In the genomic region with DNA sequence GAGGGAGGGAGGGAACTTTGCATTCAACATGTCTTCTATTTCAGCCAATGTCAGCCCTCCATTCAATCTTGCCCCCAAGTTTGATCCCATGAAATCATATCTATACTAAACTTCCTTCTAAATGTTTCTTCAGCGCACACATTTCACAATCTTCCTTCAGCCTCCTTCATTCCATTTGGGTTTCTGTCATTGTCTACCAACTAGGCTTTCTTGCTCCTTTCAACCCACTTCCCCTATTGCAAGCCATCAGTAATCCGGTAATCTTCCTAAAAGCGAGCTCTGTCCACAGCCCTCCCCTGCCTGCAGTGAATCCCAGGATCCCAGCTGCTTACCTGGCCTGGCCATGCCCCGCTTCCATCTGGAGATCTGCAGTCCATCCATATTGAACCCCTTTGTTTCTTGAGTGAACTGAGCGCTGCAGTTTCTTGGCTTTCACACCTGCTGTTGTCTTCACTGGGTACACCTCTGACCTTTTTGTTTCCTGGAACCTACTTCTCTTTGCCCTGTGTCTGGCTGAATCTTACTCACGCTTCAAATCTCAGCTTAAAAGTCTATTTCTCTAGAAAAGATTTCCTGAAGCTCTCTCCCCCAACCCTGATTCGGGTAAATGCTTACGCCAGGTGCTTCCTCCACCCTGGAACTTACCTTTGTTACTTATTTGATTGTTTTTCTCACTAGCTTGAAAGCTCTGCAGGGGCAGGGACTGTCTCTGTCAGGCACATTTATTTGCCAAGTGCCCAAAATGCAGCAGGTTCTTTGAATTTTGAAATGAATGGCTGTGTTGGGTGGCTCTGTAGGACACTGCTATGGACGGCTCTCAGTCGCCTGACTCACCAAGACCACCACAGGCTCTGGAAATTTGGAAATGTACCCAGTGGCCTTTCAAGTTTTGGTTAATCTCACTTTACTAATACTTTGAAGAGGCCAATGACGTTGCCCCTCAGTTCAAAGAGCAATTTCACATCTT, we compare ENCODE assay signal across 14 cellular contexts. TPM values are rescaled to one million over a fixed set of nuclear protein-coding genes. Genes with fewer than 3 reads are reported as not detected.
DNase-seq lines count a peak whose midpoint lies in the region; ATAC-seq, FAIRE-seq and TF ChIP-seq lines count a peak whose summit lies in the region.
"Had no signal": no experiment of that assay in that cellular context is flagged by ENCODE, and none has a peak within 500 bp of the region (broad histone marks: within the 10 kb centered on the region; RNA-seq: fewer than 3 reads in every experiment).

No MANE protein-coding gene starts in this region.

- H4K91ac ChIP-seq in H1 (replicated peaks; ENCODE audit: insufficient read length, low read length) (no peak overlapping the region), trophoblast cell (ENCODE audit: low read depth, low read length) (no peak overlapping the region)

- no peak overlapping the region for H4K5ac ChIP-seq in H1 (ENCODE audit: insufficient read length, low read depth, low read length)

- FAIRE-seq in H1 (lab: Jason Lieb, UNC) (no peak), small intestine (lab: Jason Lieb, UNC) (no peak)
- FAIRE-seq: bronchial epithelial cell, endothelial cell of umbilical vein, pancreas had no signal

- H3K27me3 ChIP-seq in CD8-positive, alpha-beta T cell (ENCODE audit: insufficient read depth, low read length) = no peaks in the 10 kb centered on the region
- H3K27me3 ChIP-seq in H1 (replicated peaks in 1 of 4; ENCODE audit: control insufficient read depth in 3 of 4, extremely low read depth in 1 of 4, insufficient read depth in 3 of 4, low read length in 3 of 4) = no peaks in the 10 kb centered on the region; a peak in 1 of 7 replicates
- H3K27me3 ChIP-seq in GM23248 (replicated peaks; ENCODE audit: insufficient read depth) = no peaks in the 10 kb centered on the region
- no peaks in the 10 kb centered on the region for H3K27me3 ChIP-seq in trophoblast cell (ENCODE audit: insufficient read depth, low read length)
- no peaks in the 10 kb centered on the region for H3K27me3 ChIP-seq in small intestine (ENCODE audit: control insufficient read depth in 2 of 2, insufficient read depth in 2 of 2, low read length in 2 of 2)
- H3K27me3 ChIP-seq: pancreas had no signal

- no peak for TF ChIP-seq RAD21 in H1 (IDR thresholded peaks at IDR 0.05 in 1 of 2, conservative IDR thresholded peaks at IDR 0.05 in 1 of 2; ENCODE audit: low read depth in 2 of 2, low read length in 2 of 2)

- H3K79me1 ChIP-seq in H1 (ENCODE audit: low read depth, low read length) (no peaks in the 10 kb centered on the region), trophoblast cell (ENCODE audit: low read length) (no peaks in the 10 kb centered on the region)

- no peak overlapping the region for H3K56ac ChIP-seq in H1 (replicated peaks; ENCODE audit: insufficient read length, low read depth, low read length)

- H3K18ac ChIP-seq in H1 (ENCODE audit: extremely low read depth, low read length) (no peak overlapping the region), trophoblast cell (ENCODE audit: low read length) (no peak overlapping the region)

- H3K4me3 Mint-ChIP-seq in CD8-positive, alpha-beta T cell = peak overlapping the region; percentile 75
- peak overlapping the region; percentile 82 for H3K4me3 Mint-ChIP-seq in activated CD8-positive, alpha-beta T cell treated with anti-CD3 and anti-CD28 coated beads for 36 hours

- H3K79me2 ChIP-seq in H1 (ENCODE audit: control insufficient read depth in 1 of 2, insufficient read depth in 2 of 2, low read length in 2 of 2) = no peaks in the 10 kb centered on the region
- no peaks in the 10 kb centered on the region for H3K79me2 ChIP-seq in GM23248 (ENCODE audit: insufficient read depth)
- H3K79me2 ChIP-seq in trophoblast cell (ENCODE audit: control insufficient read depth, insufficient read depth, low read length, poor library complexity) = no peaks in the 10 kb centered on the region

- no peaks in the 10 kb centered on the region for H3K36me3 ChIP-seq in CD8-positive, alpha-beta T cell (ENCODE audit: insufficient read depth, low read length)
- no peaks in the 10 kb centered on the region for H3K36me3 ChIP-seq in H1 (ENCODE audit: control insufficient read depth in 2 of 4, insufficient read depth in 4 of 4, low read length in 3 of 4)
- H3K36me3 ChIP-seq in GM23248 (ENCODE audit: low read depth) = no peaks in the 10 kb centered on the region
- no peaks in the 10 kb centered on the region for H3K36me3 ChIP-seq in trophoblast cell (ENCODE audit: control insufficient read depth in 1 of 2, insufficient read depth in 2 of 2, low read length in 2 of 2)
- peaks cover 0 to 5% of the 10 kb centered on the region in 2 donors for H3K36me3 ChIP-seq in small intestine (ENCODE audit: control insufficient read depth in 2 of 2, insufficient read depth in 2 of 2, low read length in 2 of 2)
- H3K36me3 ChIP-seq: pancreas had no signal

- no peaks in the 10 kb centered on the region for H3K9me3 ChIP-seq in CD8-positive, alpha-beta T cell (ENCODE audit: low read length)
- H3K9me3 ChIP-seq in H1 (ENCODE audit: insufficient read depth in 2 of 2, low read depth in 1 of 2, low read length in 1 of 2) (no peaks in the 10 kb centered on the region), GM23248 (ENCODE audit: low read depth) (no peaks in the 10 kb centered on the region), trophoblast cell (ENCODE audit: insufficient read depth, low read depth, low read length) (no peaks in the 10 kb centered on the region), small intestine (ENCODE audit: control insufficient read depth, low read depth) (no peaks in the 10 kb centered on the region)
- H3K9me3 ChIP-seq: pancreas had no signal

- H3K4me1 Mint-ChIP-seq in CD8-positive, alpha-beta T cell (ENCODE audit: low read depth) = peaks cover 70% of the 10 kb centered on the region
- peaks cover 85% of the 10 kb centered on the region for H3K4me1 Mint-ChIP-seq in activated CD8-positive, alpha-beta T cell treated with anti-CD3 and anti-CD28 coated beads for 36 hours (ENCODE audit: low read depth)

- CTCF ChIA-PET in CD8-positive, alpha-beta T cell (lab: Charles Lee) = interaction anchor here (0.6 to 1.8 kb wide), 2 partner anchors 14 to 70 kb away, joined by 5 to 7 read pairs; no protein-coding TSS in a partner anchor
- CTCF ChIA-PET in activated CD8-positive, alpha-beta T cell treated with anti-CD3 and anti-CD28 coated beads for 36 hours (lab: Charles Lee) = interaction anchor here (1.0 to 2.0 kb wide), 3 partner anchors 17 to 73 kb away, joined by 4 to 7 read pairs (median 4); no protein-coding TSS in a partner anchor
- CTCF ChIA-PET in H1 (lab: Charles Lee; ENCODE audit: partially characterized antibody) = no interaction called here

- peaks cover 56% of the 10 kb centered on the region for H3K4me1 ChIP-seq in CD8-positive, alpha-beta T cell (ENCODE audit: insufficient read depth, low read length)
- H3K4me1 ChIP-seq in H1 (replicated peaks in 1 of 4; ENCODE audit: control insufficient read depth in 3 of 4, insufficient read depth in 4 of 4, low read length in 3 of 4) (no peaks in the 10 kb centered on the region), GM23248 (ENCODE audit: insufficient read depth) (peaks cover 13% of the 10 kb centered on the region), trophoblast cell (ENCODE audit: control insufficient read depth in 1 of 2, insufficient read depth in 2 of 2, low read length in 2 of 2) (no peaks in the 10 kb centered on the region), small intestine (ENCODE audit: control insufficient read depth in 2 of 2, insufficient read depth in 1 of 2, low read depth in 1 of 2, low read length in 1 of 2) (no peaks in the 10 kb centered on the region)

- TF ChIP-seq POLR2A in H1 (IDR thresholded peaks at IDR 0.05; ENCODE audit: control extremely low read depth in 1 of 2, low read depth in 2 of 2, low read length in 2 of 2) = no peak

- no peak for TF ChIP-seq EP300 in H1 (IDR thresholded peaks at IDR 0.05; ENCODE audit: borderline replicate concordance in 1 of 2, low read depth in 2 of 2, low read length in 2 of 2)

- H3K4me2 ChIP-seq in H1 (ENCODE audit: insufficient read depth in 1 of 2, low read depth in 2 of 2, low read length in 2 of 2) (no peak overlapping the region), GM23248 (ENCODE audit: unreplicated experiment) (no peak overlapping the region), trophoblast cell (ENCODE audit: low read length) (no peak overlapping the region)

- H2BK15ac ChIP-seq in H1 (ENCODE audit: low read length) = no peak overlapping the region

- peak overlapping the region; percentile 12 for H3K4me3 ChIP-seq in CD8-positive, alpha-beta T cell (ENCODE audit: low read depth, low read length)
- no peak overlapping the region for H3K4me3 ChIP-seq in H1 (ENCODE audit: extremely low read depth in 1 of 4, insufficient read depth in 2 of 4, low read depth in 3 of 4, low read length in 4 of 4)
- no peak overlapping the region for H3K4me3 ChIP-seq in GM23248
- H3K4me3 ChIP-seq in trophoblast cell (ENCODE audit: low read depth, low read length) = no peak overlapping the region
- no peak overlapping the region for H3K4me3 ChIP-seq in small intestine (ENCODE audit: low read depth in 1 of 2, low read length in 2 of 2)
- H3K4me3 ChIP-seq: pancreas had no signal

- H3K27ac ChIP-seq in CD8-positive, alpha-beta T cell (ENCODE audit: low read depth, low read length) = peak overlapping the region; percentile 47
- H3K27ac ChIP-seq in H1 (ENCODE audit: low read depth, low read length) (no peak overlapping the region), GM23248 (no peak overlapping the region), trophoblast cell (ENCODE audit: low read depth, low read length) (no peak overlapping the region), small intestine (ENCODE audit: low read depth in 1 of 2, low read length in 1 of 2) (no peak overlapping the region)
- H3K27ac ChIP-seq: pancreas had no signal

- no peaks in the 10 kb centered on the region for H3K27me3 Mint-ChIP-seq in CD8-positive, alpha-beta T cell (ENCODE audit: low read depth)
- H3K27me3 Mint-ChIP-seq in activated CD8-positive, alpha-beta T cell treated with anti-CD3 and anti-CD28 coated beads for 36 hours = no peaks in the 10 kb centered on the region

- peak; percentile 50 for ATAC-seq in CD8-positive, alpha-beta T cell
- ATAC-seq in activated CD8-positive, alpha-beta T cell treated with anti-CD3 and anti-CD28 coated beads for 36 hours = peak; percentile 59
- ATAC-seq: pancreas had no signal

- no peak overlapping the region for H3K23ac ChIP-seq in H1 (ENCODE audit: insufficient read length)
- no peak overlapping the region for H3K23ac ChIP-seq in trophoblast cell (ENCODE audit: low read length)

- no peak overlapping the region for H2BK5ac ChIP-seq in H1 (ENCODE audit: low read depth, low read length)
- no peak overlapping the region for H2BK5ac ChIP-seq in trophoblast cell (ENCODE audit: low read depth, low read length, poor library complexity)

- WGBS in H1 (ENCODE audit: extremely low coverage in 1 of 2, insufficient coverage in 1 of 2, insufficient read length in 1 of 2, insufficient replicate concordance in 2 of 2, low coverage in 1 of 2, low lambda C conversion rate in 2 of 2, missing lambda C conversion rate in 1 of 2), 2 experiments = 94% methylated on average over 11 of the region's 11 CpGs; no CpG with 5 or more reads in 1 of the 2 experiments
- 93 to 94% methylated on average over 11 of the region's 11 CpGs for WGBS in GM23248 (ENCODE audit: low coverage in 1 of 2, low lambda C conversion rate in 2 of 2, missing lambda C conversion rate in 2 of 2), 2 experiments
- WGBS in trophoblast cell (ENCODE audit: extremely low coverage, insufficient coverage, insufficient read length) = 100% methylated on average over 1 of the region's 11 CpGs
- WGBS in small intestine, 3 donors = 79 to 91% (median 86%) methylated on average over 11 of the region's 11 CpGs

- no peak overlapping the region for H4K8ac ChIP-seq in H1 (ENCODE audit: extremely low read depth, insufficient read depth, low read length)
- H4K8ac ChIP-seq in trophoblast cell (ENCODE audit: low read depth, low read length) = no peak overlapping the region

- no peak overlapping the region for H3K14ac ChIP-seq in H1 (ENCODE audit: insufficient read length)
- no peak overlapping the region for H3K14ac ChIP-seq in trophoblast cell (ENCODE audit: low read length)

- no peak for TF ChIP-seq CTCF in CD8-positive, alpha-beta T cell (IDR thresholded peaks at IDR 0.05)
- no peak for TF ChIP-seq CTCF in activated CD8-positive, alpha-beta T cell treated with anti-CD3 and anti-CD28 coated beads for 36 hours (IDR thresholded peaks at IDR 0.05)
- TF ChIP-seq CTCF in H1 (IDR thresholded peaks at IDR 0.05; ENCODE audit: control extremely low read depth in 1 of 3, insufficient read depth in 1 of 3, low read depth in 1 of 3, low read length in 3 of 3) = no peak

- POLR2A ChIA-PET in CD8-positive, alpha-beta T cell (lab: Charles Lee) = interaction anchor here (0.5 to 2.4 kb wide), 4 partner anchors 12 to 406 kb away, joined by 3 to 9 read pairs (median 5); no protein-coding TSS in a partner anchor
- POLR2A ChIA-PET in activated CD8-positive, alpha-beta T cell treated with anti-CD3 and anti-CD28 coated beads for 36 hours (lab: Charles Lee) = interaction anchor here (0.6 to 8.0 kb wide), 8 partner anchors 10 to 1776 kb away, joined by 3 to 122 read pairs (median 4); no protein-coding TSS in a partner anchor
- POLR2A ChIA-PET in H1 (lab: Charles Lee; ENCODE audit: partially characterized antibody) = no interaction called here

- no peaks in the 10 kb centered on the region for H3K36me3 Mint-ChIP-seq in CD8-positive, alpha-beta T cell
- H3K36me3 Mint-ChIP-seq in activated CD8-positive, alpha-beta T cell treated with anti-CD3 and anti-CD28 coated beads for 36 hours (ENCODE audit: low read depth) = peaks cover 36% of the 10 kb centered on the region

- H3K27ac Mint-ChIP-seq in CD8-positive, alpha-beta T cell = peak overlapping the region; percentile 95
- H3K27ac Mint-ChIP-seq in activated CD8-positive, alpha-beta T cell treated with anti-CD3 and anti-CD28 coated beads for 36 hours = peak overlapping the region; percentile 93

- H2BK120ac ChIP-seq in H1 (replicated peaks; ENCODE audit: low read depth, low read length) (no peak overlapping the region), trophoblast cell (ENCODE audit: insufficient read depth, low read length, poor library complexity) (no peak overlapping the region)

- H3K9me2 ChIP-seq in GM23248 (ENCODE audit: insufficient read depth) = 0 out of 2 replicates have a peak, but pooled peaks cover 3% of the 10 kb centered on the region

- DNase-seq in CD8-positive, alpha-beta T cell = peak in 4 of 7 experiments; percentile 7 to 48 (median 27)
- peak; percentile 64 for DNase-seq in NOMO-1 treated with DMSO at 0.1 percent for 48 hours (lab: John Stamatoyannopoulos, UW; ENCODE audit: unreplicated experiment)
- peak; percentile 58 for DNase-seq in activated CD8-positive, alpha-beta T cell treated with anti-CD3 and anti-CD28 coated beads for 36 hours
- no peak for DNase-seq in H1 (ENCODE audit: low read depth in 1 of 2, low spot score in 2 of 2)
- no peak for DNase-seq in GM23248
- no peak for DNase-seq in trophoblast cell
- no peak for DNase-seq in iPS-NIHi7 (ENCODE audit: extremely low spot score)
- no peak for DNase-seq in small intestine
- DNase-seq: hippocampal formation, NCI-H146, NCI-H774, pancreas had no signal

- no peaks in the 10 kb centered on the region for H3K9me3 Mint-ChIP-seq in CD8-positive, alpha-beta T cell
- H3K9me3 Mint-ChIP-seq in activated CD8-positive, alpha-beta T cell treated with anti-CD3 and anti-CD28 coated beads for 36 hours = peaks cover 8% of the 10 kb centered on the region

- H3K9ac ChIP-seq in H1 (replicated peaks in 1 of 4; ENCODE audit: extremely low read depth in 1 of 4, low read depth in 3 of 4, low read length in 3 of 4) (no peak overlapping the region), GM23248 (no peak overlapping the region), trophoblast cell (ENCODE audit: low read length) (no peak overlapping the region)

- peaks cover 16% of the 10 kb centered on the region for H3F3A ChIP-seq in GM23248 (ENCODE audit: insufficient read depth)

- intact Hi-C loops in CD8-positive, alpha-beta T cell (cut with DNase I, micrococcal nuclease) = loop anchor here in 1 of 2 experiments (2.0 kb wide), 1 partner anchor 17 kb away; no protein-coding TSS in a partner anchor
- intact Hi-C loops in activated CD8-positive, alpha-beta T cell treated with anti-CD3 and anti-CD28 coated beads for 36 hours (cut with micrococcal nuclease) = loop anchor here (2.0 kb wide), 1 partner anchor 17 kb away; no protein-coding TSS in a partner anchor

- H2AFZ ChIP-seq in H1 (ENCODE audit: low read length) (0 out of 2 replicates have a peak overlapping the region, but pooled peaks have one; percentile 70), GM23248 (no peak overlapping the region), trophoblast cell (ENCODE audit: insufficient read depth, low read length, poor library complexity) (no peak overlapping the region)

- H3K4ac ChIP-seq in H1 (replicated peaks; ENCODE audit: insufficient read length, low read depth, low read length) = no peak overlapping the region
- no peak overlapping the region for H3K4ac ChIP-seq in trophoblast cell (ENCODE audit: low read depth, low read length)

- H4K20me1 ChIP-seq in H1 (replicated peaks in 1 of 2; ENCODE audit: control insufficient read depth in 1 of 2, insufficient read depth in 2 of 2, low read length in 2 of 2) = no peaks in the 10 kb centered on the region
- no peaks in the 10 kb centered on the region for H4K20me1 ChIP-seq in GM23248 (ENCODE audit: insufficient read depth)

- in situ Hi-C loops in GM23248 (cut with MboI) = no loop called here

- no peak overlapping the region for H2BK20ac ChIP-seq in H1 (ENCODE audit: low read length)

- H4K12ac ChIP-seq in trophoblast cell (ENCODE audit: low read depth, low read length) = no peak overlapping the region

- H2AK5ac ChIP-seq in H1 (ENCODE audit: low read depth, low read length) = no peak overlapping the region
- H2AK5ac ChIP-seq in trophoblast cell (ENCODE audit: low read length) = no peak overlapping the region

- no peaks in the 10 kb centered on the region for H3K23me2 ChIP-seq in H1 (ENCODE audit: low read depth, low read length)

- H2BK12ac ChIP-seq in H1 (ENCODE audit: low read depth, low read length) = no peak overlapping the region
- H2BK12ac ChIP-seq in trophoblast cell (ENCODE audit: low read length) = no peak overlapping the region

RNA-seq across cellular contexts. Expression of a gene that starts 50.3 kb away (rescaled TPM):
- 1 to 10 TPM; 4.4 to 5.0 TPM for total RNA-seq in CD8-positive, alpha-beta T cell
- total RNA-seq in activated CD8-positive, alpha-beta T cell treated with anti-CD3 and anti-CD28 coated beads for 36 hours = 10 to 100 TPM; 20.0 to 21.9 TPM
- 0.45 TPM in 1 of 2 replicates, not detected in the other for total RNA-seq in H1 (2021; fragmentation: NEBNext Ultra II Directional; extraction: Animal tissue kit (Norgen Biotek cat#: 25700))
- 0.08 and 0.24 TPM in 2 replicates for polyA plus RNA-seq in H1 (2011; rRNA removed)
- 0.18 TPM for polyA plus RNA-seq in H1 (2011; cell fraction: cytosol; rRNA removed)
- polyA plus RNA-seq in H1 (2011; cell fraction: nucleus; rRNA removed) = not detected
- polyA plus RNA-seq in H1 (2012, experiment 1 of 2) = 0.24 TPM in 1 of 4 replicates, not detected in the others
- not detected for polyA plus RNA-seq in H1 (2012, experiment 2 of 2)
- polyA plus RNA-seq in H1 (2013, experiment 1 of 2) = 0.16 TPM
- polyA plus RNA-seq in H1 (2013, experiment 2 of 2) = 0.31 TPM
- 0.98 TPM in 1 of 2 replicates, not detected in the other for polyA minus RNA-seq in H1 (2011; rRNA and poly(A)+ RNA removed)
- not detected for polyA minus RNA-seq in H1 (2011; cell fraction: cytosol; rRNA and poly(A)+ RNA removed)
- polyA minus RNA-seq in H1 (2011; cell fraction: nucleus; rRNA and poly(A)+ RNA removed) = not detected
- total RNA-seq in GM23248 (2014; rRNA removed; shearing (Covaris generic)) = 0.63 and 1.3 TPM in 2 replicates
- 2.6 and 3.4 TPM in 2 replicates for polyA plus RNA-seq in GM23248 (2016; fragmentation: Nextera tagmentation; extraction: Ambion mirVana)
- 1.7 and 2.0 TPM in 2 replicates for polyA plus RNA-seq in trophoblast cell (2013)
- 10 to 100 TPM; 53.5 to 73.4 (median 64.9) TPM for polyA plus RNA-seq in small intestine

Comparison
In these comparisons a context has a peak if more than half of its experiments do, and no peak if none do; other contexts are left out.
1. DNase-seq: peak in CD8-positive, alpha-beta T cell (4 of 7), NOMO-1 treated with DMSO at 0.1 percent for 48 hours (single experiment) and activated CD8-positive, alpha-beta T cell treated with anti-CD3 and anti-CD28 coated beads for 36 hours (single experiment); none in H1 (0 of 2), GM23248 (single experiment), trophoblast cell (0 of 2), iPS-NIHi7 (single experiment) and small intestine (single experiment).